In the genomic region with DNA sequence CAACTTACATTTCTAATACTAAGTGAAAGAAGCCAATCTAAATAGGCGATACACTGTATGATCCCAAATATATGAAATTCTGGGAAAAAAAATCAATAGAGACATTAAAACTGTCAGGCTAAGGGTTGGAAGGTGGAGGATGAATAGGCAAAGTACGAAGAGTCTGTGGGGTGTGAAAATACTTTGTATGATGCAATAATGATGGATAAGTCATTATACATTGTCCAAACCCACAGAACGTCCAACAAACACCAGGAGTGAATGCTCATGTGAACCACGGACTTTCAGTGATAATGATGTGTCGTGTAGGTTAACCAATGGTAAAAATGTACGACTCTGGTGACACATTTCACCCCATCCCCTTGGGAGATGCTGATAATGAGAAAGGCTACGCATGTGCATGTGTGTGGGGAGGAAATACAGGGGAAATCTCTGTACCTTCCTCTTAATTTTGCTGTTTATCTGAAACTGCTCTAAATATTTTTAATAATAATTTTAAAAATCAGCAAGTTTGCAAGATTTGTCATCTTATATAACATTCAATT, we compare ENCODE assay signal across 28 cellular contexts.
"Had no signal": no experiment of that assay in that cellular context is flagged by ENCODE, and none has a peak within 500 bp of the region (broad histone marks: within the 10 kb centered on the region; RNA-seq: fewer than 3 reads in every experiment).

No MANE protein-coding gene starts in this region.

- H3K27me3 Mint-ChIP-seq: activated CD4-positive, alpha-beta T cell treated with anti-CD3 and anti-CD28 coated beads, Interleukin-2, amount 10 ng/mL, durations not matched to agents 24 days and 14 days; activated CD8-positive, alpha-beta T cell treated with anti-CD3 and anti-CD28 coated beads for 36 hours; activated naive CD4-positive, alpha-beta T cell treated with anti-CD3 and anti-CD28 coated beads, Interleukin-2, amount 10 ng/mL, durations not matched to agents 7 days and 5 days; activated naive CD8-positive, alpha-beta T cell; activated naive CD8-positive, alpha-beta T cell treated with anti-CD3 and anti-CD28 coated beads, Interleukin-2, amount 50 U/mL, for 24 hours; activated T-cell treated with anti-CD3 and anti-CD28 coated beads, Interleukin-2, amount 50 U/mL, for 24 hours; central memory CD8-positive, alpha-beta T cell had no signal

- H3K27me3 ChIP-seq: cardiac muscle cell, colonic mucosa, SJCRH30 had no signal

- H3K4me3 ChIP-seq: cardiac muscle cell, colonic mucosa, SJCRH30, SK-N-MC had no signal

- H3K4me1 Mint-ChIP-seq: activated CD4-positive, alpha-beta T cell treated with anti-CD3 and anti-CD28 coated beads, Interleukin-2, amount 10 ng/mL, durations not matched to agents 24 days and 14 days; activated naive CD4-positive, alpha-beta T cell treated with anti-CD3 and anti-CD28 coated beads, Interleukin-2, amount 10 ng/mL, durations not matched to agents 7 days and 5 days; activated naive CD8-positive, alpha-beta T cell treated with anti-CD3 and anti-CD28 coated beads, Interleukin-2, amount 50 U/mL, for 24 hours; central memory CD8-positive, alpha-beta T cell had no signal

- H3K27ac Mint-ChIP-seq: activated CD4-positive, alpha-beta T cell treated with anti-CD3 and anti-CD28 coated beads, Interleukin-2, amount 10 ng/mL, durations not matched to agents 24 days and 14 days; activated CD8-positive, alpha-beta T cell treated with anti-CD3 and anti-CD28 coated beads for 36 hours; activated naive CD4-positive, alpha-beta T cell treated with anti-CD3 and anti-CD28 coated beads, Interleukin-2, amount 10 ng/mL, durations not matched to agents 7 days and 5 days; activated naive CD8-positive, alpha-beta T cell; activated naive CD8-positive, alpha-beta T cell treated with anti-CD3 and anti-CD28 coated beads, Interleukin-2, amount 50 U/mL, for 24 hours; activated T-cell treated with anti-CD3 and anti-CD28 coated beads, Interleukin-2, amount 50 U/mL, for 24 hours; activated T-helper 1 cell treated with anti-CD3 and anti-CD28 coated beads, Interleukin-12 subunit alpha, Interleukin-12 subunit beta, Interleukin-2, Interleukin-4 antibody, amounts not matched to agents 30 ng/mL and 10 ng/mL and 1 ng/mL, durations not matched to agents 14 hours and 24 hours and 36 hours had no signal

- ATAC-seq: activated CD8-positive, alpha-beta T cell treated with anti-CD3 and anti-CD28 coated beads for 36 hours; activated naive CD8-positive, alpha-beta T cell treated with anti-CD3 and anti-CD28 coated beads, Interleukin-2, amount 50 U/mL, for 24 hours had no signal

- H3K9me3 Mint-ChIP-seq: activated CD4-positive, alpha-beta T cell treated with anti-CD3 and anti-CD28 coated beads, Interleukin-2, amount 10 ng/mL, durations not matched to agents 24 days and 14 days; activated naive CD4-positive, alpha-beta T cell treated with anti-CD3 and anti-CD28 coated beads, Interleukin-2, amount 10 ng/mL, durations not matched to agents 7 days and 5 days; activated naive CD8-positive, alpha-beta T cell treated with anti-CD3 and anti-CD28 coated beads, Interleukin-2, amount 50 U/mL, for 24 hours; activated T-cell treated with anti-CD3 and anti-CD28 coated beads, Interleukin-2, amount 50 U/mL, for 24 hours; activated T-helper 1 cell treated with anti-CD3 and anti-CD28 coated beads, Interleukin-12 subunit alpha, Interleukin-12 subunit beta, Interleukin-2, Interleukin-4 antibody, amounts not matched to agents 30 ng/mL and 10 ng/mL and 1 ng/mL, durations not matched to agents 14 hours and 24 hours and 36 hours had no signal

- H3K36me3 ChIP-seq: cardiac muscle cell, colonic mucosa, SJCRH30 had no signal

- H3K4me3 Mint-ChIP-seq: activated CD4-positive, alpha-beta T cell treated with anti-CD3 and anti-CD28 coated beads, Interleukin-2, amount 10 ng/mL, durations not matched to agents 24 days and 14 days; activated CD8-positive, alpha-beta T cell treated with anti-CD3 and anti-CD28 coated beads for 36 hours; activated naive CD4-positive, alpha-beta T cell treated with anti-CD3 and anti-CD28 coated beads, Interleukin-2, amount 10 ng/mL, durations not matched to agents 7 days and 5 days; activated naive CD8-positive, alpha-beta T cell; activated naive CD8-positive, alpha-beta T cell treated with anti-CD3 and anti-CD28 coated beads, Interleukin-2, amount 50 U/mL, for 24 hours; activated T-cell treated with anti-CD3 and anti-CD28 coated beads, Interleukin-2, amount 50 U/mL, for 24 hours; activated T-helper 1 cell treated with anti-CD3 and anti-CD28 coated beads, Interleukin-12 subunit alpha, Interleukin-12 subunit beta, Interleukin-2, Interleukin-4 antibody, amounts not matched to agents 30 ng/mL and 10 ng/mL and 1 ng/mL, durations not matched to agents 14 hours and 24 hours and 36 hours; central memory CD8-positive, alpha-beta T cell had no signal

- DNase-seq: activated CD4-positive, alpha-beta T cell treated with anti-CD3 and anti-CD28 coated beads, Interleukin-2, amount 10 ng/mL, durations not matched to agents 24 days and 14 days; activated CD4-positive, alpha-beta T cell treated with anti-CD3 and anti-CD28 coated beads, Interleukin-2, amount 50 U/mL, for 4 hours; activated CD8-positive, alpha-beta T cell treated with anti-CD3 and anti-CD28 coated beads for 36 hours; activated naive CD4-positive, alpha-beta T cell treated with anti-CD3 and anti-CD28 coated beads, Interleukin-2, amount 10 ng/mL, durations not matched to agents 7 days and 5 days; activated naive CD8-positive, alpha-beta T cell treated with anti-CD3 and anti-CD28 coated beads, Interleukin-2, amount 50 U/mL, for 24 hours; activated T-cell treated with anti-CD3 and anti-CD28 coated beads, Interleukin-2, amount 50 U/mL, for 24 hours; amniotic stem cell; aorta; colonic mucosa; NCI-H1105 treated with DMSO at 0.1 percent for 48 hours; NCI-H1436; NCI-H1694 treated with DMSO at 0.1 percent for 48 hours; NCI-H2029 treated with DMSO at 0.1 percent for 48 hours; NCI-H2107; NCI-H2171; NCI-H510A; NCI-H526; NCI-H748 treated with DMSO at 0.1 percent for 48 hours; NK-92 treated with Interleukin-12 subunit alpha and Interleukin-12 subunit beta, amount 100 ng/mL, for 24 hours; OCI-M1; SHP77; SJCRH30; T1000 had no signal

- H3K36me3 Mint-ChIP-seq: activated naive CD4-positive, alpha-beta T cell treated with anti-CD3 and anti-CD28 coated beads, Interleukin-2, amount 10 ng/mL, durations not matched to agents 7 days and 5 days; activated naive CD8-positive, alpha-beta T cell had no signal

- H3K9me3 ChIP-seq: colonic mucosa, SJCRH30 had no signal

- H3K4me1 ChIP-seq: colonic mucosa had no signal

- H3K27ac ChIP-seq: cardiac muscle cell, colonic mucosa, SJCRH30, SK-N-MC had no signal
